10 cellular contexts compared by ENCODE assay signal in the genomic region with DNA sequence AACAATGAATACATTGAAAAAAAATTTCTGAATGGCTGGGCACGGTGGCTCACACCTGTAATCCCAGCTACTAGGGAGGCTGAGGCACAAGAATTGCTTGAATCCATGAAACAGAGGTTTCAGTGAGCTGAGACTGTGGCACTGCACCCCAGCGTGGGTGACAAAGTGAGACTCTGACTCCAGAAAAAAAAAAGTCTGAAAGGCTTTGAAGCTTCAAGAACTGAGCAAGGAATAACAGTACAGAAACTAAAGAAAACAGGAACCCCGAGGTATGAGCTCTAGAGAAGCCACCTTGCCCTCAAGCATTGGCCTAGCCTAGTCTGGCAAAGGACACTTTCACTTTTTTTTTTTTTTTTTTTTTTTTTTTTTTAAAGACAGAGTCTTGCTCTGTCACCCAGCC. TPM values are rescaled to one million over a fixed set of nuclear protein-coding genes. Genes with fewer than 3 reads are reported as not detected.
A peak's percentile ranks its signal among the peaks of the same experiment; 100 is the strongest.
DNase-seq lines count a peak whose midpoint lies in the region; ATAC-seq and TF ChIP-seq lines count a peak whose summit lies in the region.
"Had no signal": no experiment of that assay in that cellular context is flagged by ENCODE, and none has a peak within 500 bp of the region (broad histone marks: within the 10 kb centered on the region; RNA-seq: fewer than 3 reads in every experiment).

No MANE protein-coding gene starts in this region.

- TF ChIP-seq CTCF in GM12864 (IDR thresholded peaks at IDR 0.05; ENCODE audit: low read depth, low read length, missing control alignments) (no peak), nephron (IDR thresholded peaks at IDR 0.05; ENCODE audit: unreplicated experiment in 3 of 3) (no peak), endothelial cell (IDR thresholded peaks at IDR 0.05; ENCODE audit: unreplicated experiment) (no peak), brain microvascular endothelial cell (IDR thresholded peaks at IDR 0.05; ENCODE audit: low read depth, low read length, missing control alignments) (no peak)

- no peak overlapping the region for H3K27ac ChIP-seq in brain microvascular endothelial cell
- H3K27ac ChIP-seq: esophagus muscularis mucosa had no signal

- H3K27ac Mint-ChIP-seq in nephron (peak overlapping the region; percentile 95 to 97 (median 96)), endothelial cell (ENCODE audit: unreplicated experiment) (no peak overlapping the region)

- H3K36me3 ChIP-seq in brain microvascular endothelial cell (replicated peaks), result no peaks in the 10 kb centered on the region

- H3K9me3 Mint-ChIP-seq in nephron (peaks cover 10% of the 10 kb centered on the region), endothelial cell (ENCODE audit: unreplicated experiment) (no peaks in the 10 kb centered on the region)

- H3K4me1 Mint-ChIP-seq in nephron (peaks cover 44% of the 10 kb centered on the region), endothelial cell (ENCODE audit: unreplicated experiment) (peaks cover 47% of the 10 kb centered on the region)

- DNase-seq in GM12864 (ENCODE audit: low read depth), result peak; percentile 59
- peak; percentile 73 for DNase-seq in SIG-M5 treated with dmso at 0.1 percent for 504 hours (lab: John Stamatoyannopoulos, UW; ENCODE audit: unreplicated experiment)
- no peak for DNase-seq in endothelial cell (ENCODE audit: low spot score)
- DNase-seq in NCI-H1417 treated with DMSO at 0.1 percent for 48 hours (lab: John Stamatoyannopoulos, UW), result no peak
- DNase-seq in brain microvascular endothelial cell, result no peak
- DNase-seq in occipital lobe (lab: John Stamatoyannopoulos, UW), result no peak
- DNase-seq: NCI-H226 had no signal

- no peaks in the 10 kb centered on the region for H3K27me3 ChIP-seq in brain microvascular endothelial cell (replicated peaks)
- H3K27me3 ChIP-seq: esophagus muscularis mucosa had no signal

- peaks cover 16% of the 10 kb centered on the region for H3K36me3 Mint-ChIP-seq in nephron (ENCODE audit: low read depth)
- peaks cover 8% of the 10 kb centered on the region for H3K36me3 Mint-ChIP-seq in endothelial cell (ENCODE audit: low read depth, unreplicated experiment)

- peak; percentile 58 for ATAC-seq in GM21529 (IDR thresholded peaks at IDR 0.05; ENCODE audit: unreplicated experiment)

- no peak overlapping the region for H3K4me3 ChIP-seq in GM12864 (ENCODE audit: low read depth, low read length)
- no peak overlapping the region for H3K4me3 ChIP-seq in brain microvascular endothelial cell (ENCODE audit: low read depth, low read length)
- H3K4me3 ChIP-seq: esophagus muscularis mucosa had no signal

- H3K27me3 Mint-ChIP-seq in nephron (ENCODE audit: low read depth) (no peaks in the 10 kb centered on the region), endothelial cell (ENCODE audit: unreplicated experiment) (no peaks in the 10 kb centered on the region)

- H3K4me3 Mint-ChIP-seq in nephron (no peak overlapping the region), endothelial cell (ENCODE audit: unreplicated experiment) (no peak overlapping the region)

- in situ Hi-C loops in brain microvascular endothelial cell (cut with HindIII; ENCODE audit: low pct_ligation_motif_present, low sequenced_read_pairs), result no loop called here

RNA-seq across cellular contexts. Expression of a gene that starts 45.0 kb away (rescaled TPM):
- total RNA-seq in endothelial cell (ENCODE audit: unreplicated experiment) (16.3 TPM), occipital lobe (28.2 TPM)

Comparison
In these comparisons a context has a peak if more than half of its experiments do, and no peak if none do; other contexts are left out.
1. DNase-seq: peak in GM12864 (single experiment) and SIG-M5 treated with dmso at 0.1 percent for 504 hours (single experiment); none in endothelial cell (single experiment), NCI-H1417 treated with DMSO at 0.1 percent for 48 hours (single experiment), brain microvascular endothelial cell (single experiment) and occipital lobe (single experiment).